16 cellular contexts compared by ENCODE assay signal in the genomic region with DNA sequence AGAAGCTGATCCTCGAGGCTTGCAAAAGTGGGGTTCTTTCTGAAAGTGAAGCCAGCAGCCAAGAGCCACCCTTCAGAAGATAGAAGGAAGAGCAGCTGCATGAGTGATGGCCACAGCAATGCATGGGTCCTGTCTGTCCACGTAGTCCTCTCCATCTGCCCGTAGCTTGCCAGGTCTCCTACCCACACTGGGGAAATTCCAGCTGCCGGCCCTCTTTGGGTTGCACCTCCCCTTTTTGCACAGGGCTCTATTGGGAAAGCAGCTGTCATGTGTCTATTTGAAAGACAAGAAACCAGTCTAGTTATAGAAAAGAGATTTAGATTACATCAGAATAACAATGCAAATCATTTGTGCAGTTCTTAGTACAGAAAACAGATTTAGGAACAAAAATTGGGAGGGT.
"Had no signal": no experiment of that assay in that cellular context is flagged by ENCODE, and none has a peak within 500 bp of the region (broad histone marks: within the 10 kb centered on the region; RNA-seq: fewer than 3 reads in every experiment).

No MANE protein-coding gene starts in this region.

- H3K4me1 ChIP-seq: esophagus squamous epithelium, heart left ventricle, neural progenitor cell, parathyroid adenoma had no signal

- H3K4me3 ChIP-seq: esophagus squamous epithelium, heart left ventricle, lung, neural progenitor cell had no signal

- H3K27me3 ChIP-seq: esophagus squamous epithelium, heart left ventricle had no signal

- DNase-seq: activated CD4-positive, alpha-beta T cell treated with anti-CD3 and anti-CD28 coated beads, Interleukin-2, amount 10 ng/mL, durations not matched to agents 24 days and 14 days; activated CD4-positive, CD25-positive, alpha-beta regulatory T cell; activated CD8-positive, alpha-beta memory T cell treated with anti-CD3 and anti-CD28 coated beads, Interleukin-2, amount 50 U/mL, for 48 hours; activated CD8-positive, alpha-beta T cell treated with anti-CD3 and anti-CD28 coated beads, Interleukin-2, amount 10 ng/mL, durations not matched to agents 7 days and 5 days; activated gamma-delta T cell; activated T-cell treated with anti-CD3 and anti-CD28 coated beads, Interleukin-2, amount 50 U/mL, for 72 hours; amniotic stem cell; cortex of kidney; effector CD8-positive, alpha-beta T cell; esophagus squamous epithelium; left colon had no signal

- H3K27ac ChIP-seq: esophagus squamous epithelium, heart left ventricle, neural progenitor cell, parathyroid adenoma had no signal

- ATAC-seq: activated CD8-positive, alpha-beta T cell treated with anti-CD3 and anti-CD28 coated beads, Interleukin-2, amount 10 ng/mL, durations not matched to agents 7 days and 5 days; activated T-cell treated with anti-CD3 and anti-CD28 coated beads, Interleukin-2, amount 50 U/mL, for 72 hours; heart left ventricle; left colon; stimulated activated effector memory CD8-positive, alpha-beta T cell treated with anti-CD3 and anti-CD28 coated beads, Interleukin-12 subunit alpha, Interleukin-12 subunit beta, amount 100 ng/mL, for 72 hours had no signal

- H3K36me3 ChIP-seq: esophagus squamous epithelium, heart left ventricle, neural progenitor cell had no signal

- H3K9me3 ChIP-seq: esophagus squamous epithelium had no signal
